In the genomic region with DNA sequence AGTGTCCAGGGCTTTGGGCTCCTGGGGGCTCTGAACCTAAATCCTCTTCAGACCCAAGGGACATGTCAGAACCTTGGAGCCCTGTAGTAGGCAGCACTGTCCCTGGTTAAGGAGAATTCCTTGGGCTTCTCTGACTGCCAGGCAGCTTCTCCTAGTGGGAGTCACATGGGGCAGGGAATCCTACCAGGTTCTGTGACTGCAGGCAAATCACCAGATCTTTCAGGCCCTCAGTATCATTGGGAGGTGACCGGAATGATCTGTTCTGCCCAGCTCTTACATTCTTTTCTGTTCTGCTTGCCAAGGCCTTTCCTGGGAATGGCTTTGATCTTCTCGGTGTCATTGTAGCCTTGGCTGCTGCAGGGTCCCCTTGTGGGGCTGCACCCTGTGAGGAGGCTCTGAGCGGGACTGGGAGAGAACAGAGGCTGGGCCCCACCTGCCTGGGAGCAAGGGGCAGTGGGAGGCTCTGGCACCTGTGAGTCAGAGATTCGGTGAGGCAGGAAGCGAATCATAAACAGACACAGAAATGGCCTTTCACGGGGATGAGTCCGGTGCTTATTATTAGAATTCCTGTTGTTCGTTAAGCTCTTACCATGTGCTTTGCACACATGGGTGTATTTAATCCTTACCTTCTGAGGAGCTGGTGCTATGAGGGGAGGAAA, we compare ENCODE assay signal across 8 cellular contexts. TPM values are rescaled to one million over a fixed set of nuclear protein-coding genes. Genes with fewer than 3 reads are reported as not detected.
A peak's percentile ranks its signal among the peaks of the same experiment; 100 is the strongest.
DNase-seq lines count a peak whose midpoint lies in the region; TF ChIP-seq lines count a peak whose summit lies in the region.

No MANE protein-coding gene starts in this region.

- no peaks in the 10 kb centered on the region for H3K9me3 ChIP-seq in osteoblast (ENCODE audit: low read depth, low read length)

- peaks cover 25% of the 10 kb centered on the region for H3K4me1 ChIP-seq in osteoblast (ENCODE audit: insufficient read depth, low read length)

- H3K79me2 ChIP-seq in osteoblast (ENCODE audit: insufficient read depth, low read length): peaks cover 27% of the 10 kb centered on the region

- peaks cover 6% of the 10 kb centered on the region for H4K20me1 ChIP-seq in osteoblast (ENCODE audit: insufficient read depth, low read length)

- in situ Hi-C loops in SK-MEL-5 (cut with HindIII; ENCODE audit: low pct_unique_long_range_greater_than_20kb, low sequenced_read_pairs): no loop called here

- no peak overlapping the region for H2AFZ ChIP-seq in osteoblast (ENCODE audit: low read length)

- H3K36me3 ChIP-seq in osteoblast (ENCODE audit: insufficient read depth, low read length): peaks cover 39% of the 10 kb centered on the region

- TF ChIP-seq CTCF in epithelial cell of esophagus (IDR thresholded peaks at IDR 0.05; ENCODE audit: insufficient read depth, low read depth, low read length, missing control alignments) (no peak), osteoblast (IDR thresholded peaks at IDR 0.05; ENCODE audit: extremely low read depth, low read depth, low read length) (peak; percentile 36)

- no peaks in the 10 kb centered on the region for H3K27me3 ChIP-seq in osteoblast (ENCODE audit: insufficient read depth, low read length)

- DNase-seq in COLO829 (ENCODE audit: low spot score): peak; percentile 42
- DNase-seq in SK-MEL-5 (ENCODE audit: low read depth, low spot score): peak; percentile 62
- peak; percentile 69 for DNase-seq in epithelial cell of esophagus (ENCODE audit: low read depth)
- DNase-seq in osteoblast (ENCODE audit: insufficient read length, low spot score, missing footprints): no peak
- DNase-seq in SIG-M5 treated with dmso at 0.1 percent for 504 hours (lab: John Stamatoyannopoulos, UW; ENCODE audit: unreplicated experiment): no peak
- DNase-seq in activated CD4-positive, CD25-positive, alpha-beta regulatory T cell treated with anti-CD3 and anti-CD28 coated beads, Interleukin-2, amount 50 U/mL, for 72 hours: no peak
- no peak for DNase-seq in HPDE6-E6E7 (ENCODE audit: extremely low spot score)
- no peak for DNase-seq in DMS 273 treated with DMSO at 0.1 percent for 48 hours (lab: John Stamatoyannopoulos, UW)

- peak overlapping the region; percentile 53 for H3K27ac ChIP-seq in osteoblast (ENCODE audit: low read depth, low read length)

- H3K4me2 ChIP-seq in osteoblast (ENCODE audit: insufficient read depth, low read length): no peak overlapping the region

- H3K4me3 ChIP-seq in epithelial cell of esophagus (ENCODE audit: low read length): no peak overlapping the region
- no peak overlapping the region for H3K4me3 ChIP-seq in osteoblast (ENCODE audit: insufficient read depth, low read length)

RNA-seq across cellular contexts. Expression of gene CEP68, which starts 14.1 kb away (rescaled TPM):
- 12.3 and 14.6 TPM in 2 replicates for total RNA-seq in SK-MEL-5 (2014; rRNA removed; shearing (Covaris generic))
- polyA plus RNA-seq in SK-MEL-5 (2015; cell fraction: cytosol; rRNA removed): 14.8 and 16.1 TPM in 2 replicates
- 17.7 and 24.2 TPM in 2 replicates for polyA plus RNA-seq in SK-MEL-5 (2015; cell fraction: nucleus; rRNA removed)
- total RNA-seq in osteoblast: 13.6 and 14.5 TPM in 2 replicates

RNA-seq across cellular contexts. Expression of gene RAB1A, which starts 59.6 kb away (rescaled TPM):
- total RNA-seq in SK-MEL-5 (2014; rRNA removed; shearing (Covaris generic)): 229 and 236 TPM in 2 replicates
- polyA plus RNA-seq in SK-MEL-5 (2015; cell fraction: cytosol; rRNA removed): 171 and 202 TPM in 2 replicates
- polyA plus RNA-seq in SK-MEL-5 (2015; cell fraction: nucleus; rRNA removed): 35.6 and 41.1 TPM in 2 replicates
- 72.7 and 78.1 TPM in 2 replicates for total RNA-seq in osteoblast

Comparison
In these comparisons a context has a peak if more than half of its experiments do, and no peak if none do; other contexts are left out.
1. DNase-seq: peak in COLO829 (single experiment), SK-MEL-5 (single experiment) and epithelial cell of esophagus (single experiment); none in osteoblast (single experiment), SIG-M5 treated with dmso at 0.1 percent for 504 hours (single experiment), activated CD4-positive, CD25-positive, alpha-beta regulatory T cell treated with anti-CD3 and anti-CD28 coated beads, Interleukin-2, amount 50 U/mL, for 72 hours (single experiment), HPDE6-E6E7 (single experiment) and DMS 273 treated with DMSO at 0.1 percent for 48 hours (single experiment).